34 cellular contexts compared by ENCODE assay signal in genomic region chr6:53786832-53787231, GRCh38.
"Had no signal": no experiment of that assay in that cellular context is flagged by ENCODE, and none has a peak within 500 bp of the region (broad histone marks: within the 10 kb centered on the region; RNA-seq: fewer than 3 reads in every experiment).

No MANE protein-coding gene starts in this region.

- H3K4me1 ChIP-seq: adrenal gland, ascending aorta, breast epithelium had no signal

- H3K27ac ChIP-seq: adrenal gland, ascending aorta, body of pancreas, brain microvascular endothelial cell, breast epithelium, cardiac muscle cell had no signal

- ATAC-seq: activated naive CD4-positive, alpha-beta T cell treated with anti-CD3 and anti-CD28 coated beads, Interleukin-2, amount 50 U/mL, for 72 hours; activated naive CD8-positive, alpha-beta T cell treated with anti-CD3 and anti-CD28 coated beads, Interleukin-2, amount 50 U/mL, for 24 hours; activated T-cell treated with anti-CD3 and anti-CD28 coated beads, Interleukin-2, amount 50 U/mL, for 4 hours; activated T-cell treated with anti-CD3 and anti-CD28 coated beads, Interleukin-2, amount 50 U/mL, for 72 hours; activated T-helper 17 cell treated with anti-CD3 and anti-CD28 coated beads, Interleukin-2, amount 50 U/mL, for 72 hours; body of pancreas had no signal

- H3K27me3 ChIP-seq: adrenal gland, ascending aorta, body of pancreas, brain microvascular endothelial cell, breast epithelium, cardiac muscle cell had no signal

- H3K36me3 ChIP-seq: adrenal gland, ascending aorta, brain microvascular endothelial cell, breast epithelium, cardiac muscle cell had no signal

- H3K4me3 ChIP-seq: adrenal gland, ascending aorta, body of pancreas, breast epithelium, cardiac muscle cell had no signal

- FAIRE-seq: astrocyte, bronchial epithelial cell had no signal

- H3K9me3 ChIP-seq: body of pancreas had no signal

- DNase-seq: activated effector memory CD4-positive, alpha-beta T cell treated with anti-CD3 and anti-CD28 coated beads, Interleukin-2, amount 50 U/mL, for 16 hours; activated effector memory CD4-positive, alpha-beta T cell treated with Interleukin-2 at 50 U/mL for 16 hours; activated gamma-delta T cell; activated gamma-delta T cell treated with Interleukin-2 at 50 U/mL for 16 hours; activated naive CD4-positive, alpha-beta T cell; activated naive CD4-positive, alpha-beta T cell treated with anti-CD3 and anti-CD28 coated beads for 36 hours; activated naive CD4-positive, alpha-beta T cell treated with anti-CD3 and anti-CD28 coated beads, Interleukin-2, amount 10 ng/mL, durations not matched to agents 7 days and 5 days; activated naive CD4-positive, alpha-beta T cell treated with anti-CD3 and anti-CD28 coated beads, Interleukin-2, amount 50 U/mL, for 16 hours; activated naive CD4-positive, alpha-beta T cell treated with Interleukin-2 at 50 U/mL for 16 hours; activated naive CD8-positive, alpha-beta T cell treated with anti-CD3 and anti-CD28 coated beads for 36 hours; activated naive CD8-positive, alpha-beta T cell treated with anti-CD3 and anti-CD28 coated beads, Interleukin-2, amount 10 ng/mL, durations not matched to agents 7 days and 5 days; activated naive CD8-positive, alpha-beta T cell treated with anti-CD3 and anti-CD28 coated beads, Interleukin-2, amount 50 U/mL, for 24 hours; activated T-cell treated with anti-CD3 and anti-CD28 coated beads, Interleukin-2, amount 50 U/mL, for 1 hour; activated T-cell treated with anti-CD3 and anti-CD28 coated beads, Interleukin-2, amount 50 U/mL, for 24 hours; activated T-cell treated with anti-CD3 and anti-CD28 coated beads, Interleukin-2, amount 50 U/mL, for 4 hours; activated T-cell treated with anti-CD3 and anti-CD28 coated beads, Interleukin-2, amount 50 U/mL, for 48 hours; activated T-cell treated with anti-CD3 and anti-CD28 coated beads, Interleukin-2, amount 50 U/mL, for 72 hours; adrenal gland; amniotic stem cell; amygdala; anterior cingulate cortex; aorta; body of pancreas; brain microvascular endothelial cell; caudate nucleus; central memory CD4-positive, alpha-beta T cell; cerebellar nuclear complex had no signal
